Comparison of ENCODE assay signal across 17 cellular contexts in the genomic region with DNA sequence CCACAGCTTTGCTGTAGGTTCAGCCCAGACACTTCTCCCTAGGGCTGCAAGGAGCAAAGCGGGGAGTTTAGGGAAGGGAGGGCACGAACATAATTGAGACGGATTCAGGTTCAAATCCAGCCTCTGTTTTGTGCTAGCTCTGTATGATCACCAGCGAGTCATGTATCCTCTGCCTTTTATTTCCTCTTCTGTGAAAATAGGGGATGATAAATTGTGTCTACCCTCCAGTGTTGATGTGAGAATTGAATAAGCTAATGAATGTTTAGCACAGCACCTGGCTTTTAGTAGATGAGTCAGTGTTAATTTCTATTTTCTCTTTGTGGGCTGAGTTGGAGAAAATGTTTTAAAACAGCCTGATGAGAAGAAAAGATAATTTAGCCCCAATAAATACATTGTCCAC. TPM values are rescaled to one million over a fixed set of nuclear protein-coding genes. Genes with fewer than 3 reads are reported as not detected.
A peak's percentile ranks its signal among the peaks of the same experiment; 100 is the strongest.
DNase-seq lines count a peak whose midpoint lies in the region; ATAC-seq and TF ChIP-seq lines count a peak whose summit lies in the region.
"Had no signal": no experiment of that assay in that cellular context is flagged by ENCODE, and none has a peak within 500 bp of the region (broad histone marks: within the 10 kb centered on the region; RNA-seq: fewer than 3 reads in every experiment).

No MANE protein-coding gene starts in this region.

- H3K9me3 Mint-ChIP-seq in stimulated activated naive CD8-positive, alpha-beta T cell treated with anti-CD3 and anti-CD28 coated beads, Interleukin-15, amount 100 ng/mL, for 72 hours = no peaks in the 10 kb centered on the region
- H3K9me3 Mint-ChIP-seq in Calu3 (ENCODE audit: low read depth, unreplicated experiment) (no peaks in the 10 kb centered on the region), mesothelial cell of epicardium (no peaks in the 10 kb centered on the region)
- H3K9me3 Mint-ChIP-seq: CD4-positive, alpha-beta T cell had no signal

- no TSS peak for BruUV-seq in Calu3 (replicated peaks; lab: Mats Ljungman, UMichigan)

- CTCF ChIA-PET in Calu3 (lab: Charles Lee) = no interaction called here

- no peak for DNase-seq in activated CD4-positive, CD25-positive, alpha-beta regulatory T cell treated with anti-CD3 and anti-CD28 coated beads, Interleukin-2, amount 50 U/mL, for 72 hours
- no peak for DNase-seq in stimulated activated naive CD8-positive, alpha-beta T cell treated with anti-CD3 and anti-CD28 coated beads, Interleukin-15, amount 100 ng/mL, for 72 hours
- DNase-seq in stimulated activated naive CD8-positive, alpha-beta T cell treated with anti-CD3 and anti-CD28 coated beads, Interleukin-15, Interleukin-2, amounts not matched to agents 100 U/mL and 50 U/mL, for 24 hours = no peak
- DNase-seq in foreskin keratinocyte (no peak), Calu3 (no peak), mesothelial cell of epicardium (ENCODE audit: low spot score in 2 of 2, unreplicated experiment in 2 of 2) (no peak)
- DNase-seq: 8988T; ACHN; CD4-positive, alpha-beta T cell; DMS79; GM23248 had no signal

- peak; percentile 24 to 32 for ATAC-seq in activated CD4-positive, CD25-positive, alpha-beta regulatory T cell treated with anti-CD3 and anti-CD28 coated beads, Interleukin-2, amount 50 U/mL, for 24 hours
- ATAC-seq in stimulated activated naive CD8-positive, alpha-beta T cell treated with anti-CD3 and anti-CD28 coated beads, Interleukin-15, amount 100 ng/mL, for 72 hours = peak; percentile 34
- ATAC-seq in stimulated activated naive CD8-positive, alpha-beta T cell treated with anti-CD3 and anti-CD28 coated beads, Interleukin-15, Interleukin-2, amounts not matched to agents 100 U/mL and 50 U/mL, for 24 hours = no peak
- ATAC-seq in foreskin keratinocyte (peak; percentile 50), GM18861 (IDR thresholded peaks at IDR 0.05; ENCODE audit: unreplicated experiment) (no peak)
- ATAC-seq: GM12878, HCT116 had no signal

- no peaks in the 10 kb centered on the region for H3K36me3 Mint-ChIP-seq in Calu3 (ENCODE audit: insufficient read depth, unreplicated experiment)
- peaks cover 8% of the 10 kb centered on the region for H3K36me3 Mint-ChIP-seq in mesothelial cell of epicardium

- intact Hi-C loops in Calu3 (cut with micrococcal nuclease; ENCODE audit: unreplicated experiment) = loop anchor here (5.0 kb wide), 1 partner anchor 100 kb away; no protein-coding TSS in a partner anchor

- TF ChIP-seq CTCF in foreskin keratinocyte (conservative IDR thresholded peaks at IDR 0.05) = no peak
- no peak for TF ChIP-seq CTCF in Calu3 (IDR thresholded peaks at IDR 0.05; ENCODE audit: unreplicated experiment)
- no peak for TF ChIP-seq CTCF in mesothelial cell of epicardium (IDR thresholded peaks at IDR 0.05; ENCODE audit: unreplicated experiment)

- peaks cover 7% of the 10 kb centered on the region for H3K4me1 Mint-ChIP-seq in stimulated activated naive CD8-positive, alpha-beta T cell treated with anti-CD3 and anti-CD28 coated beads, Interleukin-15, amount 100 ng/mL, for 72 hours
- no peaks in the 10 kb centered on the region for H3K4me1 Mint-ChIP-seq in Calu3 (ENCODE audit: low read depth, unreplicated experiment)
- H3K4me1 Mint-ChIP-seq in mesothelial cell of epicardium = peaks cover 9% of the 10 kb centered on the region

- H3K27ac Mint-ChIP-seq in stimulated activated naive CD8-positive, alpha-beta T cell treated with anti-CD3 and anti-CD28 coated beads, Interleukin-15, amount 100 ng/mL, for 72 hours = no peak overlapping the region
- H3K27ac Mint-ChIP-seq in Calu3 (ENCODE audit: unreplicated experiment) = no peak overlapping the region
- no peak overlapping the region for H3K27ac Mint-ChIP-seq in mesothelial cell of epicardium
- H3K27ac Mint-ChIP-seq: CD4-positive, alpha-beta T cell had no signal

- no peak overlapping the region for H3K27ac ChIP-seq in foreskin keratinocyte
- H3K27ac ChIP-seq: BLaER1 treated with 17β-estradiol and CSF1 and Interleukin-3, amounts not matched to agents 10 nM and 100 nM; GM23248 had no signal

- peaks cover 6% of the 10 kb centered on the region for H3K4me1 ChIP-seq in foreskin keratinocyte

- no peaks in the 10 kb centered on the region for H3K27me3 ChIP-seq in foreskin keratinocyte
- H3K27me3 ChIP-seq: BLaER1 treated with 17β-estradiol and CSF1 and Interleukin-3, amounts not matched to agents 10 nM and 100 nM had no signal

- H3K27me3 Mint-ChIP-seq in stimulated activated naive CD8-positive, alpha-beta T cell treated with anti-CD3 and anti-CD28 coated beads, Interleukin-15, amount 100 ng/mL, for 72 hours = no peaks in the 10 kb centered on the region
- H3K27me3 Mint-ChIP-seq in Calu3 (ENCODE audit: unreplicated experiment) (no peaks in the 10 kb centered on the region), mesothelial cell of epicardium (ENCODE audit: low read depth) (no peaks in the 10 kb centered on the region)
- H3K27me3 Mint-ChIP-seq: CD4-positive, alpha-beta T cell had no signal

- no peak overlapping the region for H3K4me3 Mint-ChIP-seq in stimulated activated naive CD8-positive, alpha-beta T cell treated with anti-CD3 and anti-CD28 coated beads, Interleukin-15, amount 100 ng/mL, for 72 hours
- no peak overlapping the region for H3K4me3 Mint-ChIP-seq in Calu3 (ENCODE audit: low read depth, unreplicated experiment)
- no peak overlapping the region for H3K4me3 Mint-ChIP-seq in mesothelial cell of epicardium
- H3K4me3 Mint-ChIP-seq: CD4-positive, alpha-beta T cell had no signal

RNA-seq across cellular contexts. Expression of a gene that starts 6.2 kb away (rescaled TPM):
- total RNA-seq in foreskin keratinocyte (not detected in 2 replicates), Calu3 (2022) (not detected in 2 replicates), mesothelial cell of epicardium (not detected in 3 replicates)
- polyA plus RNA-seq in foreskin keratinocyte = not detected in 2 replicates
- total RNA-seq: CD4-positive, alpha-beta T cell; G401; GM23248 had no signal

Comparison
In these comparisons a context has a peak if more than half of its experiments do, and no peak if none do; other contexts are left out.
1. ATAC-seq: peak in activated CD4-positive, CD25-positive, alpha-beta regulatory T cell treated with anti-CD3 and anti-CD28 coated beads, Interleukin-2, amount 50 U/mL, for 24 hours (2 of 2), stimulated activated naive CD8-positive, alpha-beta T cell treated with anti-CD3 and anti-CD28 coated beads, Interleukin-15, amount 100 ng/mL, for 72 hours (single experiment) and foreskin keratinocyte (single experiment); none in stimulated activated naive CD8-positive, alpha-beta T cell treated with anti-CD3 and anti-CD28 coated beads, Interleukin-15, Interleukin-2, amounts not matched to agents 100 U/mL and 50 U/mL, for 24 hours (single experiment) and GM18861 (single experiment).